30 cellular contexts compared by ENCODE assay signal in genomic region chr9:37624073-37624472, GRCh38. TPM values are rescaled to one million over a fixed set of nuclear protein-coding genes. Genes with fewer than 3 reads are reported as not detected.
"Had no signal": no experiment of that assay in that cellular context is flagged by ENCODE, and none has a peak within 500 bp of the region (broad histone marks: within the 10 kb centered on the region; RNA-seq: fewer than 3 reads in every experiment).

No MANE protein-coding gene starts in this region.

- H3K4me1 Mint-ChIP-seq: naive thymus-derived CD8-positive, alpha-beta T cell had no signal

- ATAC-seq: left cardiac atrium; left lung; lower lobe of right lung; naive thymus-derived CD8-positive, alpha-beta T cell; pancreas; right cardiac atrium; sciatic nerve; stimulated activated naive B cell treated with anti-CD40 and anti-IgM and Interleukin-4, amounts not matched to agents 10 μg/mL and 1 μg/mL and 100 μg/mL, for 72 hours; stimulated activated naive CD8-positive, alpha-beta T cell treated with anti-CD3 and anti-CD28 coated beads, Interleukin-15, Interleukin-2, amounts not matched to agents 100 U/mL and 50 U/mL, for 24 hours had no signal

- H3K36me3 ChIP-seq: left lung, lower lobe of right lung, pancreas, prostate gland, stomach, thyroid gland, transverse colon, upper lobe of left lung, vagina had no signal

- H3K4me3 Mint-ChIP-seq: naive thymus-derived CD8-positive, alpha-beta T cell; nephron; neural crest cell; stimulated activated naive B cell treated with anti-CD40 and anti-IgM and Interleukin-4, amounts not matched to agents 10 μg/mL and 1 μg/mL and 100 μg/mL, for 72 hours had no signal

- H3K36me3 Mint-ChIP-seq: naive thymus-derived CD8-positive, alpha-beta T cell; stimulated activated naive B cell treated with anti-CD40 and anti-IgM and Interleukin-4, amounts not matched to agents 10 μg/mL and 1 μg/mL and 100 μg/mL, for 72 hours had no signal

- H3K27ac ChIP-seq: left lung, lower lobe of right lung, pancreas, prostate gland, skin epidermis, stomach, testis, thyroid gland, transverse colon, upper lobe of left lung, vagina had no signal

- H3K9me3 Mint-ChIP-seq: naive thymus-derived CD8-positive, alpha-beta T cell; nephron; neural crest cell; stimulated activated naive B cell treated with anti-CD40 and anti-IgM and Interleukin-4, amounts not matched to agents 10 μg/mL and 1 μg/mL and 100 μg/mL, for 72 hours had no signal

- H3K4me1 ChIP-seq: left lung, lower lobe of right lung, pancreas, prostate gland, stomach, testis, thyroid gland, transverse colon, upper lobe of left lung, vagina had no signal

- H3K27ac Mint-ChIP-seq: naive thymus-derived CD8-positive, alpha-beta T cell; nephron; stimulated activated naive B cell treated with anti-CD40 and anti-IgM and Interleukin-4, amounts not matched to agents 10 μg/mL and 1 μg/mL and 100 μg/mL, for 72 hours had no signal

- H3K27me3 ChIP-seq: left lung, pancreas, testis, thyroid gland, transverse colon, upper lobe of left lung, vagina had no signal

- DNase-seq: kidney glomerular epithelial cell; left cardiac atrium; left lung; lower lobe of right lung; mammary epithelial cell; mesenchymal stem cell; naive thymus-derived CD8-positive, alpha-beta T cell; nucleus accumbens; pancreas; posterior cingulate gyrus; retina; right cardiac atrium; stimulated activated CD4-positive, alpha-beta T cell treated with anti-CD3 and anti-CD28 coated beads, Interleukin-12 subunit alpha, Interleukin-12 subunit beta, amount 100 ng/mL, for 4 hours; stimulated activated CD4-positive, alpha-beta T cell treated with anti-CD3 and anti-CD28 coated beads, Interleukin-15, amount 100 ng/mL, for 24 hours; stimulated activated CD4-positive, alpha-beta T cell treated with anti-CD3 and anti-CD28 coated beads, Interleukin-2, amount 100 ng/mL, for 24 hours; stimulated activated CD4-positive, alpha-beta T cell treated with anti-CD3 and anti-CD28 coated beads, Interleukin-4, amount 100 ng/mL, for 1 hour; stimulated activated naive B cell treated with anti-CD40 and anti-IgM and Interleukin-4, amounts not matched to agents 10 μg/mL and 1 μg/mL and 100 μg/mL, for 72 hours; stimulated activated naive CD8-positive, alpha-beta T cell treated with anti-CD3 and anti-CD28 coated beads, Interleukin-15, Interleukin-2, amounts not matched to agents 100 U/mL and 50 U/mL, for 24 hours; stomach; testis; thyroid gland; transverse colon; upper lobe of left lung had no signal

- H3K9me3 ChIP-seq: left lung, lower lobe of right lung, pancreas, prostate gland, stomach, testis, thyroid gland, transverse colon, upper lobe of left lung, vagina had no signal

- H3K4me3 ChIP-seq: left lung, lower lobe of right lung, pancreas, prostate gland, skin epidermis, stomach, testis, thyroid gland, transverse colon, upper lobe of left lung, vagina had no signal

RNA-seq across cellular contexts. Expression of gene FRMPD1, which starts 26.7 kb away (rescaled TPM):
- total RNA-seq: left lung; naive thymus-derived CD8-positive, alpha-beta T cell; osteoblast had no signal
